1 cellular context compared by ENCODE assay signal in genomic region chr20:3747471-3747870, GRCh38.
TF ChIP-seq lines count a peak whose summit lies in the region.

No MANE protein-coding gene starts in this region.

TF ChIP-seq in H1, 55 proteins besides CTCF, POLR2A, EP300 and RAD21:
- TF ChIP-seq PHF8 (conservative IDR thresholded peaks at IDR 0.05; ENCODE audit: low read depth, low read length) (no peak), POLR2AphosphoS5 (IDR thresholded peaks at IDR 0.05; ENCODE audit: low read depth, low read length) (no peak), SAP30 (IDR thresholded peaks at IDR 0.05; ENCODE audit: insufficient read depth, insufficient replicate concordance, low read length) (no peak), MAX (IDR thresholded peaks at IDR 0.05) (no peak), ZNF274 (IDR thresholded peaks at IDR 0.05; ENCODE audit: borderline replicate concordance, extremely low read depth, low read length) (no peak), BACH1 (IDR thresholded peaks at IDR 0.05; ENCODE audit: low read length) (no peak), ASH2L (IDR thresholded peaks at IDR 0.05; ENCODE audit: low read length) (no peak), EZH2 (IDR thresholded peaks at IDR 0.05; ENCODE audit: low read depth, low read length, severe bottlenecking) (no peak), TAF7 (optimal IDR thresholded peaks at IDR 0.05; ENCODE audit: borderline replicate concordance, low read depth, low read length) (no peak), SP2 (IDR thresholded peaks at IDR 0.05; ENCODE audit: low read length) (no peak), KDM5A (IDR thresholded peaks at IDR 0.05; ENCODE audit: low read length) (no peak), CHD2 (IDR thresholded peaks at IDR 0.05; ENCODE audit: low read length) (no peak), GABPA (IDR thresholded peaks at IDR 0.05; ENCODE audit: borderline replicate concordance, insufficient read depth, low read length) (no peak), FOSL1 (IDR thresholded peaks at IDR 0.05; ENCODE audit: insufficient read depth, low read depth, low read length) (no peak), USF2 (IDR thresholded peaks at IDR 0.05; ENCODE audit: low read length) (no peak), BRCA1 (IDR thresholded peaks at IDR 0.05; ENCODE audit: low read depth, low read length) (no peak)
